In genomic region chr4:11354531-11354930, GRCh38 we compare ENCODE assay signal across 25 cellular contexts.
"Had no signal": no experiment of that assay in that cellular context is flagged by ENCODE, and none has a peak within 500 bp of the region (broad histone marks: within the 10 kb centered on the region; RNA-seq: fewer than 3 reads in every experiment).

No MANE protein-coding gene starts in this region.

- H3K9me3 ChIP-seq: stomach, testis, thoracic aorta, thyroid gland, tibial artery, tibial nerve, transverse colon, upper lobe of left lung, upper lobe of right lung, uterus, vagina had no signal

- H3K27me3 ChIP-seq: stomach, suprapubic skin, testis, thyroid gland, tibial artery, tibial nerve, transverse colon, upper lobe of left lung, upper lobe of right lung, uterus, vagina had no signal

- H3K36me3 ChIP-seq: stomach, suprapubic skin, thoracic aorta, thyroid gland, tibial artery, tibial nerve, transverse colon, upper lobe of left lung, upper lobe of right lung, uterus, vagina had no signal

- H3K27ac ChIP-seq: stomach, suprapubic skin, testis, thoracic aorta, thyroid gland, tibial artery, tibial nerve, transverse colon, upper lobe of left lung, upper lobe of right lung, uterus, vagina had no signal

- H3K4me1 ChIP-seq: stomach, suprapubic skin, testis, thyroid gland, tibial artery, tibial nerve, transverse colon, upper lobe of left lung, upper lobe of right lung, uterus, vagina had no signal

- H3K4me3 ChIP-seq: stomach, suprapubic skin, testis, thoracic aorta, thyroid gland, tibial artery, tibial nerve, transverse colon, upper lobe of left lung, upper lobe of right lung, uterus, vagina had no signal

- DNase-seq: stimulated activated CD4-positive, alpha-beta T cell treated with anti-CD3 and anti-CD28 coated beads, Interleukin-2, amount 100 ng/mL, for 48 hours; stimulated activated CD4-positive, alpha-beta T cell treated with anti-CD3 and anti-CD28 coated beads, Interleukin-4, amount 100 ng/mL, for 1 hour; stimulated activated CD4-positive, alpha-beta T cell treated with anti-CD3 and anti-CD28 coated beads, Interleukin-4, amount 100 ng/mL, for 24 hours; stimulated activated CD4-positive, alpha-beta T cell treated with anti-CD3 and anti-CD28 coated beads, Interleukin-4, amount 100 ng/mL, for 4 hours; stimulated activated CD8-positive, alpha-beta memory T cell treated with anti-CD3 and anti-CD28 coated beads, Interleukin-4, amount 100 ng/mL, for 48 hours; stimulated activated naive B cell treated with anti-CD40 and anti-IgM and Interleukin-4, amounts not matched to agents 10 μg/mL and 1 μg/mL and 100 μg/mL, for 72 hours; stimulated activated naive CD4-positive, alpha-beta T cell; stimulated activated naive CD4-positive, alpha-beta T cell treated with Interleukin-2 at 50 U/mL for 16 hours; stimulated activated naive CD8-positive, alpha-beta T cell treated with anti-CD3 and anti-CD28 coated beads, Interleukin-15, amount 100 ng/mL, for 72 hours; stimulated activated naive CD8-positive, alpha-beta T cell treated with anti-CD3 and anti-CD28 coated beads, Interleukin-15, Interleukin-2, amounts not matched to agents 100 U/mL and 50 U/mL, for 24 hours; stomach; substantia nigra; testis; thyroid gland; tibial artery; transverse colon; upper lobe of left lung; upper lobe of right lung; uterus had no signal

- ATAC-seq: stimulated activated effector memory CD8-positive, alpha-beta T cell treated with anti-CD3 and anti-CD28 coated beads, Interleukin-12 subunit alpha, Interleukin-12 subunit beta, amount 100 ng/mL, for 72 hours; stimulated activated memory B cell treated with anti-CD40 and anti-IgM and Interleukin-4, amounts not matched to agents 10 μg/mL and 1 μg/mL and 100 μg/mL, for 72 hours; stimulated activated naive B cell treated with anti-CD40 and anti-IgM and Interleukin-4, amounts not matched to agents 10 μg/mL and 1 μg/mL and 100 μg/mL, for 72 hours; stimulated activated naive CD8-positive, alpha-beta T cell treated with anti-CD3 and anti-CD28 coated beads, Interleukin-15, amount 100 ng/mL, for 72 hours; stimulated activated naive CD8-positive, alpha-beta T cell treated with anti-CD3 and anti-CD28 coated beads, Interleukin-15, Interleukin-2, amounts not matched to agents 100 U/mL and 50 U/mL, for 24 hours; upper lobe of right lung had no signal
